In the genomic region with DNA sequence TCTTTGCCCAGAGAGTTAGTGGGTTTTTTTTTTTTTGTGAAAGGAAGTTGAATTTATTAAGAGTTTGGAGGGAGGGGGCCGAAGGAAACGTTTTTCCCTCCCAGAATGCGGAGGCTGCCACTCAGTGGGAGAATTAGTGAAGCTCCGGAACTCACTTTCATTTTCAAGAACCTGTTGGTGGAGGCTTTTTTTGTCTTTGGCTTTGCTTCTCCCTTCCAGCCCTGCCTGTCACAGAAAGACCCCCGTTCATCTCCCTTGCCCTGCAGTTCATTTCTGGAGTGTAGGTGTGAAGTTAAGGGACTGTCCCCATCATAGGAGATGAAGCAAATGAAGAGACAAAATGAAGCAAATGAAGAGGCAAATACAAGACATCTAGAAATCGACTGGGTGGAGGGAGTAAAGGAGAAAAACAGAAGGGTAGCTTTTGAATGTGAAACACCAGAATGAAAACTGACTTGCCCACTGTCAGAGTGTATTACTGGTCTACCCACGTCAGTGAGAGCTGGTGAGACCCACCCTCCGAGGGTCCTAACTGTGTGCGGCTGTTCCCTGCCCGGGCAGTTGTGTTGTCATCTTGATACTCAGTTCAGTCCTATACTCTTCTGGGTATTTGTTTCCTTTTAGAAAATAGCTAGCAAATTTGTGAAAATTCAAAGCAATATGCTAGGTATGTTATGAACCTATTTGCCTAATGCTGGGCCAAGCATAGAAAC, we compare ENCODE assay signal across 8 cellular contexts.
DNase-seq lines count a peak whose midpoint lies in the region; ATAC-seq and TF ChIP-seq lines count a peak whose summit lies in the region.

No MANE protein-coding gene starts in this region.

- peak overlapping the region; percentile 35; the same call in 1 of the 2 replicates for H3K56ac ChIP-seq in IMR-90 (ENCODE audit: extremely low read depth, insufficient read depth, low read length)

- peak; percentile 23 for TF ChIP-seq RAD21 in IMR-90 (IDR thresholded peaks at IDR 0.05; ENCODE audit: low read length)

- peak overlapping the region; percentile 62; the same call in 1 of the 2 replicates for H3K23ac ChIP-seq in IMR-90 (ENCODE audit: low read depth, low read length)

- H3K9ac ChIP-seq in IMR-90 (ENCODE audit: low read depth, low read length) (peak overlapping the region; percentile 94), adipocyte (ENCODE audit: low read length) (peak overlapping the region; percentile 67)

- TF ChIP-seq CTCF in IMR-90 (conservative IDR thresholded peaks at IDR 0.05; ENCODE audit: low read depth, low read length) = 0 out of 2 replicates have a peak, but pooled peaks have one; percentile 15
- TF ChIP-seq CTCF in lower lobe of right lung (IDR thresholded peaks at IDR 0.05) = peak; percentile 27
- peak in 1 of 2 experiments; percentile 33 for TF ChIP-seq CTCF in tibial artery (IDR thresholded peaks at IDR 0.05)

- H2AK9ac ChIP-seq in IMR-90 (replicated peaks; ENCODE audit: low read depth, low read length, poor library complexity) = no peak overlapping the region

- H3K4me1 ChIP-seq in IMR-90 (ENCODE audit: control insufficient read depth, insufficient read depth, low read length) (peaks cover 15% of the 10 kb centered on the region), adipocyte (ENCODE audit: control insufficient read depth, insufficient read depth, low read length) (peaks cover 22% of the 10 kb centered on the region), lower lobe of right lung (peaks cover 58% of the 10 kb centered on the region), tibial artery (peaks cover 0 to 92% (median 53%) of the 10 kb centered on the region in 4 donors)

- H3K4me2 ChIP-seq in IMR-90 (ENCODE audit: low read depth, low read length) = peak overlapping the region; percentile 99

- peak overlapping the region; percentile 45 for H3K4me3 ChIP-seq in IMR-90 (ENCODE audit: insufficient read depth, low read depth, low read length)
- peak overlapping the region; percentile 59 for H3K4me3 ChIP-seq in adipocyte (ENCODE audit: low read length)
- peak overlapping the region; percentile 34 for H3K4me3 ChIP-seq in lower lobe of right lung
- peak overlapping the region; percentile 40 to 48 for H3K4me3 ChIP-seq in tibial artery

- H3K36me3 ChIP-seq in IMR-90 (ENCODE audit: control insufficient read depth, insufficient read depth, low read length) = no peaks in the 10 kb centered on the region
- no peaks in the 10 kb centered on the region for H3K36me3 ChIP-seq in adipocyte (ENCODE audit: control insufficient read depth, insufficient read depth, low read length, severe bottlenecking)
- no peaks in the 10 kb centered on the region for H3K36me3 ChIP-seq in lower lobe of right lung
- no peaks in the 10 kb centered on the region for H3K36me3 ChIP-seq in tibial artery

- peak overlapping the region; percentile 63 to 68; a peak in 3 of 4 replicates for H4K8ac ChIP-seq in IMR-90 (ENCODE audit: low read depth in 2 of 2, low read length in 2 of 2)

- 33% methylated on average over 3 of the region's 10 CpGs; no CpG with 5 or more reads in 1 of the 2 experiments for WGBS in IMR-90 (ENCODE audit: extremely low coverage in 2 of 2, insufficient read length in 1 of 2), 2 experiments

- CTCF ChIA-PET in IMR-90 (lab: Yijun Ruan, JAX) = interaction anchor here (0.6 to 1.1 kb wide), 4 partner anchors 8 to 1385 kb away, joined by 3 read pairs; no protein-coding TSS in a partner anchor

- H2AFZ ChIP-seq in IMR-90 (replicated peaks; ENCODE audit: low read length, poor library complexity) = peak overlapping the region; percentile 81

- intact Hi-C loops in IMR-90 (cut with micrococcal nuclease) (loop anchor here (1.0 to 5.0 kb wide), 2 partner anchors 48 to 233 kb away; no protein-coding TSS in a partner anchor), lower lobe of right lung (cut with DNase I) (no loop called here), tibial artery (cut with DNase I; ENCODE audit: low total_unique reads) (loop anchor here (5.0 kb wide), 3 partner anchors 52 to 232 kb away; no protein-coding TSS in a partner anchor)

- in situ Hi-C loops in IMR-90 (cut with MboI; ENCODE audit: low sequenced_read_pairs) = no loop called here

- peak overlapping the region; percentile 86 for H2BK120ac ChIP-seq in IMR-90 (ENCODE audit: low read depth, low read length)

- H2BK15ac ChIP-seq in IMR-90 (ENCODE audit: low read depth, low read length) = no peak overlapping the region; the same call in 2 of the 3 replicates

- H4K91ac ChIP-seq in IMR-90 (ENCODE audit: insufficient read depth, low read depth, low read length) = peak overlapping the region; percentile 87; the same call in 1 of the 2 replicates

- H2BK20ac ChIP-seq in IMR-90 (ENCODE audit: low read depth, low read length) = peak overlapping the region; percentile 87; the same call in 1 of the 2 replicates

- no peaks in the 10 kb centered on the region for H4K20me1 ChIP-seq in IMR-90 (ENCODE audit: insufficient read depth, low read length)

- H3K18ac ChIP-seq in IMR-90 (ENCODE audit: low read depth, low read length) = peak overlapping the region; percentile 97

- peak overlapping the region; percentile 84; the same call in 1 of the 2 replicates for H3K27ac ChIP-seq in IMR-90 (ENCODE audit: insufficient read depth, low read length)
- H3K27ac ChIP-seq in lower lobe of right lung = peak overlapping the region; percentile 25
- H3K27ac ChIP-seq in tibial artery = peak overlapping the region; percentile 69 to 82

- dilution Hi-C loops in IMR-90 (cut with HindIII; ENCODE audit: low sequenced_read_pairs, unreplicated experiment) = no loop called here

- BruUV-seq in IMR-90 (replicated peaks; lab: Mats Ljungman, UMichigan) = no TSS peak

- H3K79me1 ChIP-seq in IMR-90 (ENCODE audit: low read depth in 1 of 2, low read length in 2 of 2) = no peaks in the 10 kb centered on the region

- no peak overlapping the region for H2BK5ac ChIP-seq in IMR-90 (ENCODE audit: low read depth, low read length, poor library complexity, severe bottlenecking)

- POLR2A ChIA-PET in IMR-90 (lab: Charles Lee; ENCODE audit: unreplicated experiment) = no interaction called here

- no peak overlapping the region for H2AK5ac ChIP-seq in IMR-90 (ENCODE audit: low read depth, low read length)

- H3K27me3 ChIP-seq in IMR-90 (ENCODE audit: control insufficient read depth, insufficient read depth, low read length) (no peaks in the 10 kb centered on the region), adipocyte (replicated peaks; ENCODE audit: control insufficient read depth, insufficient read depth, low read length) (peaks cover 3% of the 10 kb centered on the region), lower lobe of right lung (ENCODE audit: low read depth) (no peaks in the 10 kb centered on the region), tibial artery (no peaks in the 10 kb centered on the region)

- H3K9me3 ChIP-seq in IMR-90 (ENCODE audit: control insufficient read depth, insufficient read depth, low read length) (no peaks in the 10 kb centered on the region), adipocyte (ENCODE audit: control insufficient read depth, low read length) (no peaks in the 10 kb centered on the region), lower lobe of right lung (no peaks in the 10 kb centered on the region), tibial artery (no peaks in the 10 kb centered on the region)

- peak overlapping the region; percentile 99 for H4K5ac ChIP-seq in IMR-90 (ENCODE audit: low read depth, low read length)

- H3K14ac ChIP-seq in IMR-90 (replicated peaks; ENCODE audit: low read depth, low read length) = peak overlapping the region; percentile 97

- no peaks in the 10 kb centered on the region for H3K9me1 ChIP-seq in IMR-90 (ENCODE audit: insufficient read depth, low read length)

- peak overlapping the region; percentile 34; the same call in 1 of the 2 replicates for H3K4ac ChIP-seq in IMR-90 (ENCODE audit: low read depth, low read length)

- DNase-seq in activated CD8-positive, alpha-beta memory T cell treated with anti-CD3 and anti-CD28 coated beads for 24 hours = peak; percentile 60
- DNase-seq in activated CD8-positive, alpha-beta memory T cell treated with anti-CD3 and anti-CD28 coated beads, Interleukin-2, amount 50 U/mL, for 48 hours = no peak
- DNase-seq in IMR-90 (peak; percentile 16), adipocyte (ENCODE audit: low read depth) (no peak), lower lobe of right lung (no peak), tibial artery (peak; percentile 34 to 74), HPDE6-E6E7 (ENCODE audit: extremely low spot score) (no peak)

- ATAC-seq in IMR-90 (ENCODE audit: low read depth) = no peak
- ATAC-seq in lower lobe of right lung = peak; percentile 52 to 62
- ATAC-seq in SK-N-SH treated with all-trans-retinoic acid at 6 μM for 48 hours = no peak

- no peak for TF ChIP-seq POLR2A in IMR-90 (IDR thresholded peaks at IDR 0.05; ENCODE audit: low read depth, low read length)

TF ChIP-seq in IMR-90, 13 proteins besides CTCF, POLR2A, EP300 and RAD21 (continues in another document):
- TF ChIP-seq BHLHE40 (IDR thresholded peaks at IDR 0.05; ENCODE audit: low read depth, low read length) (no peak), CEBPB (IDR thresholded peaks at IDR 0.05; ENCODE audit: low read depth, low read length) (no peak), MAFK (IDR thresholded peaks at IDR 0.05; ENCODE audit: low read depth, low read length) (no peak), CHD1 (IDR thresholded peaks at IDR 0.05; ENCODE audit: low read depth, low read length) (no peak), NFE2L2 (IDR thresholded peaks at IDR 0.05; ENCODE audit: low read depth, low read length) (no peak)

TF ChIP-seq in SK-N-SH treated with all-trans-retinoic acid at 6 μM for 48 hours, 23 proteins besides CTCF, POLR2A, EP300 and RAD21 (continues in another document):
- TF ChIP-seq RARB (CRISPR knock-in tag; IDR thresholded peaks at IDR 0.05) = no peak
- TF ChIP-seq, protein P1, sequence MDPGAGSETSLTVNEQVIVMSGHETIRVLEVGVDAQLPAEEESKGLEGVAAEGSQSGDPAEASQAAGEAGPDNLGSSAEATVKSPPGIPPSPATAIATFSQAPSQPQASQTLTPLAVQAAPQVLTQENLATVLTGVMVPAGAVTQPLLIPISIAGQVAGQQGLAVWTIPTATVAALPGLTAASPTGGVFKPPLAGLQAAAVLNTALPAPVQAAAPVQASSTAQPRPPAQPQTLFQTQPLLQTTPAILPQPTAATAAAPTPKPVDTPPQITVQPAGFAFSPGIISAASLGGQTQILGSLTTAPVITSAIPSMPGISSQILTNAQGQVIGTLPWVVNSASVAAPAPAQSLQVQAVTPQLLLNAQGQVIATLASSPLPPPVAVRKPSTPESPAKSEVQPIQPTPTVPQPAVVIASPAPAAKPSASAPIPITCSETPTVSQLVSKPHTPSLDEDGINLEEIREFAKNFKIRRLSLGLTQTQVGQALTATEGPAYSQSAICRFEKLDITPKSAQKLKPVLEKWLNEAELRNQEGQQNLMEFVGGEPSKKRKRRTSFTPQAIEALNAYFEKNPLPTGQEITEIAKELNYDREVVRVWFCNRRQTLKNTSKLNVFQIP (CRISPR knock-in tag; IDR thresholded peaks at IDR 0.05; ENCODE audit: borderline replicate concordance, low read depth) = no peak

Comparison
In these comparisons a context has a peak if more than half of its experiments do, and no peak if none do; other contexts are left out.
1. DNase-seq: peak in activated CD8-positive, alpha-beta memory T cell treated with anti-CD3 and anti-CD28 coated beads for 24 hours (single experiment), IMR-90 (single experiment) and tibial artery (2 of 2); none in activated CD8-positive, alpha-beta memory T cell treated with anti-CD3 and anti-CD28 coated beads, Interleukin-2, amount 50 U/mL, for 48 hours (single experiment), adipocyte (single experiment), lower lobe of right lung (single experiment) and HPDE6-E6E7 (single experiment).
2. ATAC-seq: peak in lower lobe of right lung (2 of 2); none in IMR-90 (single experiment) and SK-N-SH treated with all-trans-retinoic acid at 6 μM for 48 hours (single experiment).
3. H3K27ac ChIP-seq: peak in every context shown above with its lines; median percentile 84 in IMR-90; 76 in tibial artery; 25 in lower lobe of right lung.
4. Peak in every context shown above with its lines, with median percentiles within 50 percentile points of each other: H3K4me3 ChIP-seq.